ENCODE assay signal across 10 cellular contexts in genomic region chr9:134983094-134983493, GRCh38.
A peak's percentile ranks its signal among the peaks of the same experiment; 100 is the strongest.
DNase-seq lines count a peak whose midpoint lies in the region; ATAC-seq and TF ChIP-seq lines count a peak whose summit lies in the region.
"Had no signal": no experiment of that assay in that cellular context is flagged by ENCODE, and none has a peak within 500 bp of the region (broad histone marks: within the 10 kb centered on the region; RNA-seq: fewer than 3 reads in every experiment).

No MANE protein-coding gene starts in this region.

- no peak for ATAC-seq in effector memory CD8-positive, alpha-beta T cell (replicated peaks)
- no peak for ATAC-seq in HG02870 (IDR thresholded peaks at IDR 0.05; ENCODE audit: unreplicated experiment)
- ATAC-seq: activated T-helper 17 cell treated with anti-CD3 and anti-CD28 coated beads, Interleukin-2, amount 50 U/mL, for 72 hours had no signal

- in situ Hi-C loops in GM13976 (cut with MboI; ENCODE audit: low sequenced_read_pairs, unreplicated experiment), result loop anchor here (10.0 kb wide), 1 partner anchor 288 kb away; no protein-coding TSS in a partner anchor

- H3K9me2 ChIP-seq in OCI-LY1 (ENCODE audit: low read depth, low read length), result no peaks in the 10 kb centered on the region

- H2AFZ ChIP-seq in OCI-LY1 (ENCODE audit: low read length) (no peak overlapping the region), parathyroid adenoma (no peak overlapping the region)

- no peak overlapping the region for H3K9ac ChIP-seq in OCI-LY1 (ENCODE audit: low read length)
- no peak overlapping the region for H3K9ac ChIP-seq in parathyroid adenoma

- H3F3A ChIP-seq in OCI-LY1 (ENCODE audit: insufficient read depth, low read length), result no peaks in the 10 kb centered on the region

- no peak overlapping the region for H3K4me3 ChIP-seq in OCI-LY1 (ENCODE audit: low read depth, low read length, poor library complexity, severe bottlenecking)
- H3K4me3 ChIP-seq in parathyroid adenoma (ENCODE audit: low read depth, low read length), result no peak overlapping the region

- H3K79me2 ChIP-seq in OCI-LY1 (ENCODE audit: insufficient read depth, low read length) (no peaks in the 10 kb centered on the region), parathyroid adenoma (no peaks in the 10 kb centered on the region)

- H3K4me2 ChIP-seq in OCI-LY1 (ENCODE audit: low read length) (no peak overlapping the region), parathyroid adenoma (ENCODE audit: low read length) (no peak overlapping the region)

- H3K36me3 Mint-ChIP-seq in glutamatergic neuron (ENCODE audit: unreplicated experiment), result peaks cover 16% of the 10 kb centered on the region
- H3K36me3 Mint-ChIP-seq in effector memory CD8-positive, alpha-beta T cell (ENCODE audit: insufficient read depth), result no peaks in the 10 kb centered on the region

- H3K9me3 Mint-ChIP-seq in glutamatergic neuron (ENCODE audit: unreplicated experiment), result peaks cover 7% of the 10 kb centered on the region
- H3K9me3 Mint-ChIP-seq in effector memory CD8-positive, alpha-beta T cell, result peaks cover 9% of the 10 kb centered on the region in 2 donors

- TF ChIP-seq CTCF in GM13976 (IDR thresholded peaks at IDR 0.05; ENCODE audit: borderline replicate concordance, control extremely low read depth, extremely low read depth, insufficient read depth, missing control alignments) (peak; percentile 36), OCI-LY1 (IDR thresholded peaks at IDR 0.05; ENCODE audit: low read length) (peak; percentile 66), glutamatergic neuron (IDR thresholded peaks at IDR 0.05; ENCODE audit: partially characterized antibody, unreplicated experiment) (peak; percentile 32), parathyroid adenoma (IDR thresholded peaks at IDR 0.05) (peak; percentile 17)

- H3K27ac Mint-ChIP-seq in glutamatergic neuron (ENCODE audit: unreplicated experiment), result no peak overlapping the region
- no peak overlapping the region for H3K27ac Mint-ChIP-seq in effector memory CD8-positive, alpha-beta T cell
- H3K27ac Mint-ChIP-seq: activated T-helper 17 cell treated with anti-CD3 and anti-CD28 coated beads, Interleukin-2, amount 50 U/mL, for 72 hours had no signal

- H3K27me3 Mint-ChIP-seq in glutamatergic neuron (ENCODE audit: unreplicated experiment), result peaks cover 10% of the 10 kb centered on the region
- peaks cover 8 to 57% of the 10 kb centered on the region in 2 donors for H3K27me3 Mint-ChIP-seq in effector memory CD8-positive, alpha-beta T cell

- no peaks in the 10 kb centered on the region for H3K4me1 ChIP-seq in OCI-LY1 (ENCODE audit: insufficient read depth, low read length, severe bottlenecking)
- no peaks in the 10 kb centered on the region for H3K4me1 ChIP-seq in parathyroid adenoma

- peaks cover 6% of the 10 kb centered on the region; the same call in 1 of the 2 replicates for H3K27me3 ChIP-seq in OCI-LY1 (ENCODE audit: insufficient read depth, low read length)
- no peaks in the 10 kb centered on the region for H3K27me3 ChIP-seq in parathyroid adenoma (ENCODE audit: control insufficient read depth, insufficient read depth, low read length)

- H4K20me1 ChIP-seq in OCI-LY1 (ENCODE audit: insufficient read depth, low read length), result no peaks in the 10 kb centered on the region

- H3K36me3 ChIP-seq in OCI-LY1 (ENCODE audit: insufficient read depth, low read length) (no peaks in the 10 kb centered on the region; the same call in 1 of the 2 replicates), parathyroid adenoma (ENCODE audit: control insufficient read depth, insufficient read depth, low read length) (no peaks in the 10 kb centered on the region)

- no peak overlapping the region for H3K27ac ChIP-seq in OCI-LY1 (ENCODE audit: low read depth, low read length, poor library complexity, severe bottlenecking)
- no peak overlapping the region for H3K27ac ChIP-seq in parathyroid adenoma

- peak; percentile 69 for DNase-seq in GM13976 (ENCODE audit: low spot score)
- DNase-seq in glutamatergic neuron, result peak; percentile 55
- no peak for DNase-seq in effector memory CD8-positive, alpha-beta T cell
- no peak for DNase-seq in DMS 273 treated with DMSO at 0.1 percent for 48 hours (lab: John Stamatoyannopoulos, UW)
- DNase-seq in stimulated activated naive CD4-positive, alpha-beta T cell (lab: John Stamatoyannopoulos, UW), result no peak
- DNase-seq: NCI-H2081 treated with DMSO at 0.1 percent for 48 hours had no signal

- no peak overlapping the region for H3K4me3 Mint-ChIP-seq in glutamatergic neuron (ENCODE audit: unreplicated experiment)
- H3K4me3 Mint-ChIP-seq in effector memory CD8-positive, alpha-beta T cell, result no peak overlapping the region
- H3K4me3 Mint-ChIP-seq: activated T-helper 17 cell treated with anti-CD3 and anti-CD28 coated beads, Interleukin-2, amount 50 U/mL, for 72 hours had no signal

- H3K4me1 Mint-ChIP-seq in glutamatergic neuron (ENCODE audit: low read depth, unreplicated experiment), result peaks cover 11% of the 10 kb centered on the region
- no peaks in the 10 kb centered on the region for H3K4me1 Mint-ChIP-seq in effector memory CD8-positive, alpha-beta T cell (ENCODE audit: low read depth in 2 of 2)
- H3K4me1 Mint-ChIP-seq: activated T-helper 17 cell treated with anti-CD3 and anti-CD28 coated beads, Interleukin-2, amount 50 U/mL, for 72 hours had no signal

- H3K9me3 ChIP-seq in OCI-LY1 (ENCODE audit: low read length), result peaks cover 5% of the 10 kb centered on the region; the same call in 1 of the 2 replicates
- no peaks in the 10 kb centered on the region for H3K9me3 ChIP-seq in parathyroid adenoma (ENCODE audit: control insufficient read depth, low read length)

Comparison
In these comparisons a context has a peak if more than half of its experiments do, and no peak if none do; other contexts are left out.
1. DNase-seq: peak in GM13976 (single experiment) and glutamatergic neuron (single experiment); none in effector memory CD8-positive, alpha-beta T cell (0 of 3), DMS 273 treated with DMSO at 0.1 percent for 48 hours (single experiment) and stimulated activated naive CD4-positive, alpha-beta T cell (0 of 6).
2. Peak in every context shown above with its lines, with median percentiles within 50 percentile points of each other: CTCF ChIP-seq.